In genomic region chr5:139955616-139956283, GRCh38 we compare ENCODE assay signal across 15 cellular contexts.
DNase-seq lines count a peak whose midpoint lies in the region; ATAC-seq and TF ChIP-seq lines count a peak whose summit lies in the region.
"Had no signal": no experiment of that assay in that cellular context is flagged by ENCODE, and none has a peak within 500 bp of the region (broad histone marks: within the 10 kb centered on the region; RNA-seq: fewer than 3 reads in every experiment).

No MANE protein-coding gene starts in this region.

- no peak overlapping the region for H3K27ac ChIP-seq in endodermal cell (ENCODE audit: low read depth, low read length)

- no peak overlapping the region for H3K4me3 ChIP-seq in endodermal cell (ENCODE audit: low read length)
- H3K4me3 ChIP-seq: lung had no signal

- ATAC-seq in GM18870 (IDR thresholded peaks at IDR 0.05; ENCODE audit: unreplicated experiment), result peak; percentile 30
- ATAC-seq in HG03108 (IDR thresholded peaks at IDR 0.05; ENCODE audit: unreplicated experiment), result peak; percentile 26
- ATAC-seq in HG03520 (IDR thresholded peaks at IDR 0.05; ENCODE audit: unreplicated experiment), result no peak
- no peak for ATAC-seq in HG03342 (IDR thresholded peaks at IDR 0.05; ENCODE audit: unreplicated experiment)
- ATAC-seq in GM19452 (IDR thresholded peaks at IDR 0.05; ENCODE audit: unreplicated experiment), result no peak
- ATAC-seq: natural killer cell treated with Interleukin-12 subunit alpha and Interleukin-12 subunit beta and Interleukin-15 and Interleukin-18, amount 100 ng/mL, for 72 hours had no signal

- no peaks in the 10 kb centered on the region for H3K36me3 ChIP-seq in endodermal cell (ENCODE audit: control insufficient read depth, insufficient read depth, low read length)

- H3K9me3 Mint-ChIP-seq in endodermal cell, result no peaks in the 10 kb centered on the region
- H3K9me3 Mint-ChIP-seq: natural killer cell treated with Interleukin-12 subunit alpha and Interleukin-12 subunit beta and Interleukin-15 and Interleukin-18, amount 100 ng/mL, for 72 hours had no signal

- peak; percentile 16 for DNase-seq in EH (ENCODE audit: low read depth)
- peak; percentile 85 for DNase-seq in endodermal cell
- DNase-seq in NCI-H2107 (lab: John Stamatoyannopoulos, UW), result no peak
- DNase-seq: activated effector memory CD4-positive, alpha-beta T cell treated with Interleukin-2 at 50 U/mL for 16 hours; foreskin melanocyte; GDM1; NCI-H1417 treated with DMSO at 0.1 percent for 48 hours; NCI-H345 had no signal

- H3K36me3 Mint-ChIP-seq in endodermal cell (ENCODE audit: low read depth), result no peaks in the 10 kb centered on the region
- H3K36me3 Mint-ChIP-seq: natural killer cell treated with Interleukin-12 subunit alpha and Interleukin-12 subunit beta and Interleukin-15 and Interleukin-18, amount 100 ng/mL, for 72 hours had no signal

- no peak overlapping the region for H3K9ac ChIP-seq in endodermal cell (ENCODE audit: extremely low read depth, low read length, poor library complexity, severe bottlenecking)

- WGBS in endodermal cell (ENCODE audit: insufficient coverage in 1 of 2, insufficient read length in 1 of 2), 2 experiments, result 26 to 32% methylated on average over 3 to 5 of the region's 5 CpGs

- no peaks in the 10 kb centered on the region for H3K27me3 ChIP-seq in endodermal cell (ENCODE audit: control insufficient read depth, insufficient read depth, low read length, poor library complexity, severe bottlenecking)

- H3K27me3 Mint-ChIP-seq in endodermal cell (ENCODE audit: insufficient read depth), result peaks cover 16% of the 10 kb centered on the region

- no peak overlapping the region for H3K4me3 Mint-ChIP-seq in endodermal cell
- H3K4me3 Mint-ChIP-seq: natural killer cell treated with Interleukin-12 subunit alpha and Interleukin-12 subunit beta and Interleukin-15 and Interleukin-18, amount 100 ng/mL, for 72 hours had no signal

- peak; percentile 33 for TF ChIP-seq CTCF in endodermal cell (conservative IDR thresholded peaks at IDR 0.05)

- peaks cover 5% of the 10 kb centered on the region for H3K4me1 ChIP-seq in endodermal cell (ENCODE audit: control insufficient read depth, insufficient read depth, low read length)

- H3K4me1 Mint-ChIP-seq in endodermal cell, result peaks cover 33% of the 10 kb centered on the region

- peak overlapping the region; percentile 32 for H3K27ac Mint-ChIP-seq in endodermal cell
- H3K27ac Mint-ChIP-seq: natural killer cell treated with Interleukin-12 subunit alpha and Interleukin-12 subunit beta and Interleukin-15 and Interleukin-18, amount 100 ng/mL, for 72 hours had no signal

- H3K9me3 ChIP-seq in endodermal cell (ENCODE audit: control insufficient read depth, low read length), result no peaks in the 10 kb centered on the region

Comparison
In these comparisons a context has a peak if more than half of its experiments do, and no peak if none do; other contexts are left out.
1. ATAC-seq: peak in GM18870 (single experiment) and HG03108 (single experiment); none in HG03520 (single experiment), HG03342 (single experiment) and GM19452 (single experiment).